8 cellular contexts compared by ENCODE assay signal in genomic region chr15:76059320-76060097, GRCh38. TPM values are rescaled to one million over a fixed set of nuclear protein-coding genes. Genes with fewer than 3 reads are reported as not detected.
DNase-seq lines count a peak whose midpoint lies in the region; ATAC-seq, FAIRE-seq and TF ChIP-seq lines count a peak whose summit lies in the region.

TSS of gene TMEM266 (plus strand) at chr15:76059985. CDS start at chr15:76134264, 74,279 bp downstream.

- peaks cover 65% of the 10 kb centered on the region for H3K27me3 Mint-ChIP-seq in activated CD8-positive, alpha-beta T cell treated with anti-CD3 and anti-CD28 coated beads, Interleukin-2, amount 10 ng/mL, durations not matched to agents 7 days and 5 days (ENCODE audit: low read depth)

- DNase-seq in SHP77 (lab: John Stamatoyannopoulos, UW): peak; percentile 32 to 38
- DNase-seq in SHP77 treated with DMSO at 0.1 percent for 48 hours (lab: John Stamatoyannopoulos, UW): no peak
- DNase-seq in NAMALWA (ENCODE audit: low spot score): peak; percentile 57
- DNase-seq in activated CD8-positive, alpha-beta T cell treated with anti-CD3 and anti-CD28 coated beads, Interleukin-2, amount 10 ng/mL, durations not matched to agents 7 days and 5 days: peak; percentile 27
- no peak for DNase-seq in fibroblast of mammary gland (ENCODE audit: low read depth)
- DNase-seq in myocyte (ENCODE audit: low read depth): peak; percentile 22
- peak; percentile 92 for DNase-seq in urothelium cell line (ENCODE audit: low spot score)

- H3K27ac Mint-ChIP-seq in activated CD8-positive, alpha-beta T cell treated with anti-CD3 and anti-CD28 coated beads, Interleukin-2, amount 10 ng/mL, durations not matched to agents 7 days and 5 days: peak within 1 kb of the TSS; percentile 1

- no peaks in the 10 kb centered on the region for H3K36me3 Mint-ChIP-seq in activated CD8-positive, alpha-beta T cell treated with anti-CD3 and anti-CD28 coated beads, Interleukin-2, amount 10 ng/mL, durations not matched to agents 7 days and 5 days (ENCODE audit: low read depth)

- peak; percentile 89 for FAIRE-seq in urothelium cell line (lab: Jason Lieb, UNC)

- peaks cover 20% of the 10 kb centered on the region for H3K4me1 Mint-ChIP-seq in activated CD8-positive, alpha-beta T cell treated with anti-CD3 and anti-CD28 coated beads, Interleukin-2, amount 10 ng/mL, durations not matched to agents 7 days and 5 days (ENCODE audit: low read depth)

- H3K4me3 Mint-ChIP-seq in activated CD8-positive, alpha-beta T cell treated with anti-CD3 and anti-CD28 coated beads, Interleukin-2, amount 10 ng/mL, durations not matched to agents 7 days and 5 days: peak within 1 kb of the TSS; percentile 57

- no peaks in the 10 kb centered on the region for H3K9me3 Mint-ChIP-seq in activated CD8-positive, alpha-beta T cell treated with anti-CD3 and anti-CD28 coated beads, Interleukin-2, amount 10 ng/mL, durations not matched to agents 7 days and 5 days (ENCODE audit: insufficient read depth)

- peak; percentile 48 for ATAC-seq in activated CD8-positive, alpha-beta T cell treated with anti-CD3 and anti-CD28 coated beads, Interleukin-2, amount 10 ng/mL, durations not matched to agents 7 days and 5 days
- no peak for ATAC-seq in GM21381 (IDR thresholded peaks at IDR 0.05; ENCODE audit: unreplicated experiment)

- TF ChIP-seq CTCF in fibroblast of mammary gland (conservative IDR thresholded peaks at IDR 0.05; ENCODE audit: control insufficient read depth, insufficient read depth, low read depth, low read length): no peak

- CTCF ChIA-PET in activated CD8-positive, alpha-beta T cell treated with anti-CD3 and anti-CD28 coated beads, Interleukin-2, amount 10 ng/mL, durations not matched to agents 7 days and 5 days (lab: Charles Lee): interaction anchor here (0.6 to 9.2 kb wide), 14 partner anchors 11 to 964 kb away, joined by 3 to 256 read pairs (median 3); no protein-coding TSS in a partner anchor

- POLR2A ChIA-PET in activated CD8-positive, alpha-beta T cell treated with anti-CD3 and anti-CD28 coated beads, Interleukin-2, amount 10 ng/mL, durations not matched to agents 7 days and 5 days (lab: Charles Lee): no interaction called here

- peak within 1 kb of the TSS; percentile 38 for H3K4me3 ChIP-seq in fibroblast of mammary gland (ENCODE audit: control insufficient read depth, low read depth, low read length)

RNA-seq across cellular contexts. Expression of gene TMEM266, which starts in this region (rescaled TPM):
- total RNA-seq in activated CD8-positive, alpha-beta T cell treated with anti-CD3 and anti-CD28 coated beads, Interleukin-2, amount 10 ng/mL, durations not matched to agents 7 days and 5 days: not detected
- not detected in 2 replicates for total RNA-seq in myocyte
- polyA plus RNA-seq in myocyte (2012): 0.87 TPM

Comparison
In these comparisons a context has a peak if more than half of its experiments do, and no peak if none do; other contexts are left out.
1. DNase-seq: peak in SHP77 (2 of 2), NAMALWA (single experiment) and urothelium cell line (single experiment); none in SHP77 treated with DMSO at 0.1 percent for 48 hours (single experiment) and fibroblast of mammary gland (single experiment).
2. Peak in DNase-seq and ATAC-seq in activated CD8-positive, alpha-beta T cell treated with anti-CD3 and anti-CD28 coated beads, Interleukin-2, amount 10 ng/mL, durations not matched to agents 7 days and 5 days; RNA of the gene not detected or under 1 TPM.
3. Peak in DNase-seq in myocyte; RNA of the gene not detected or under 1 TPM.